In genomic region chr19:35543280-35544109, GRCh38 we compare ENCODE assay signal across 1 cellular context.
TF ChIP-seq lines count a peak whose summit lies in the region.

No MANE protein-coding gene starts in this region.

TF ChIP-seq in GM23338, 12 proteins besides CTCF, POLR2A, EP300 and RAD21 (continued from another document):
- TF ChIP-seq ZNF462 (CRISPR knock-in tag; IDR thresholded peaks at IDR 0.05) (no peak), ETS1 (IDR thresholded peaks at IDR 0.05) (no peak), REST (IDR thresholded peaks at IDR 0.05; ENCODE audit: unreplicated experiment) (no peak), CREB1 (CRISPR knock-in tag; IDR thresholded peaks at IDR 0.05; ENCODE audit: low read depth) (no peak), JUNB (IDR thresholded peaks at IDR 0.05; ENCODE audit: unreplicated experiment) (no peak)
